Comparison of ENCODE assay signal across 1 cellular context in genomic region chr17:7579001-7579838, GRCh38.
TF ChIP-seq lines count a peak whose summit lies in the region.

TSS of gene CD68 (plus strand) at chr17:7579638. CDS start at chr17:7579678, 40 bp downstream.

TF ChIP-seq in SK-N-SH, 30 proteins besides CTCF, POLR2A, EP300 and RAD21 (continued from another document):
- TF ChIP-seq USF2 (IDR thresholded peaks at IDR 0.05; ENCODE audit: borderline replicate concordance, low read depth, low read length), result no peak
- TF ChIP-seq CHD2 (IDR thresholded peaks at IDR 0.05; ENCODE audit: low read length, partially characterized antibody), result peak; percentile 63
- peak; percentile 73 for TF ChIP-seq MAX (IDR thresholded peaks at IDR 0.05; ENCODE audit: low read depth)
- peak; percentile 64 for TF ChIP-seq ZBTB33 (IDR thresholded peaks at IDR 0.05; ENCODE audit: borderline replicate concordance, low read depth)
- TF ChIP-seq RFX5 (IDR thresholded peaks at IDR 0.05; ENCODE audit: low read length), result no peak
- TF ChIP-seq SMC3 (IDR thresholded peaks at IDR 0.05; ENCODE audit: low read depth, low read length), result no peak
- TF ChIP-seq TAF1 (IDR thresholded peaks at IDR 0.05; ENCODE audit: borderline replicate concordance, low read depth, low read length), result peak; percentile 54; the same call in 1 of the 2 replicates
- no peak for TF ChIP-seq USF1 (IDR thresholded peaks at IDR 0.05; ENCODE audit: borderline replicate concordance, low read depth)
- peak; percentile 66 for TF ChIP-seq GABPA (IDR thresholded peaks at IDR 0.05; ENCODE audit: low read depth)
- TF ChIP-seq RCOR1 (IDR thresholded peaks at IDR 0.05; ENCODE audit: low read length), result no peak
- no peak for TF ChIP-seq GATA2 (CRISPR knock-in tag; IDR thresholded peaks at IDR 0.05)
- TF ChIP-seq FOXM1 (IDR thresholded peaks at IDR 0.05; ENCODE audit: low read depth), result no peak
- TF ChIP-seq FOXJ3 (CRISPR knock-in tag; IDR thresholded peaks at IDR 0.05), result no peak
- peak; percentile 65 for TF ChIP-seq JUND (IDR thresholded peaks at IDR 0.05)
